13 cellular contexts compared by ENCODE assay signal in genomic region chr5:97140250-97140649, GRCh38. TPM values are rescaled to one million over a fixed set of nuclear protein-coding genes. Genes with fewer than 3 reads are reported as not detected.
DNase-seq lines count a peak whose midpoint lies in the region; ATAC-seq and TF ChIP-seq lines count a peak whose summit lies in the region.
"Not testable (repeated sequence)": the region's sequence is repeated elsewhere in the genome, so short reads cannot be mapped to it uniquely, and the experiment has no call there.
"Had no signal": no experiment of that assay in that cellular context is flagged by ENCODE, and none has a peak within 500 bp of the region (broad histone marks: within the 10 kb centered on the region; RNA-seq: fewer than 3 reads in every experiment).

No MANE protein-coding gene starts in this region.

- TF ChIP-seq CTCF in brain (conservative IDR thresholded peaks at IDR 0.05); foreskin keratinocyte (conservative IDR thresholded peaks at IDR 0.05); mesothelial cell of epicardium (IDR thresholded peaks at IDR 0.05; ENCODE audit: unreplicated experiment); psoas muscle (IDR thresholded peaks at IDR 0.05): not testable (repeated sequence)

- H3K36me3 Mint-ChIP-seq in brain, mesothelial cell of epicardium: not testable (repeated sequence)

- peak; percentile 35 for ATAC-seq in foreskin keratinocyte
- ATAC-seq in psoas muscle: peak; percentile 42 to 67 (median 57)

- peak overlapping the region; percentile 75 to 88 (median 81) for H3K4me3 Mint-ChIP-seq in brain
- peak overlapping the region; percentile 68 for H3K4me3 Mint-ChIP-seq in mesothelial cell of epicardium

- H3K27ac Mint-ChIP-seq in brain: peak overlapping the region in 4 of 5 experiments; percentile 11 to 88 (median 72)
- peak overlapping the region; percentile 35 for H3K27ac Mint-ChIP-seq in mesothelial cell of epicardium

- intact Hi-C loops in psoas muscle (cut with DNase I): loop anchor here in 1 of 2 donors (5.0 kb wide), 1 partner anchor 93 kb away; no protein-coding TSS in a partner anchor

- not testable (repeated sequence) for H3K9me3 Mint-ChIP-seq in brain, mesothelial cell of epicardium

- peaks cover 73% of the 10 kb centered on the region for H3K4me1 Mint-ChIP-seq in brain
- H3K4me1 Mint-ChIP-seq in mesothelial cell of epicardium: peaks cover 65% of the 10 kb centered on the region

- H3K4me3 ChIP-seq in H7 (ENCODE audit: insufficient read depth, low read depth, low read length); psoas muscle: not testable (repeated sequence)
- H3K4me3 ChIP-seq in iPS-18a (ENCODE audit: low read length): peak overlapping the region; percentile 49

- H3K27ac ChIP-seq in foreskin keratinocyte; iPS-18a (ENCODE audit: low read length); psoas muscle: not testable (repeated sequence)

- 0 to 14% (median 9%) methylated on average over 1 of the region's 1 CpG for WGBS in psoas muscle, 3 donors

- H3K4me1 ChIP-seq in foreskin keratinocyte, psoas muscle: not testable (repeated sequence)
- peaks cover 34% of the 10 kb centered on the region for H3K4me1 ChIP-seq in iPS-18a (ENCODE audit: control insufficient read depth, low read depth, low read length)

- not testable (repeated sequence) for H3K27me3 Mint-ChIP-seq in brain; mesothelial cell of epicardium (ENCODE audit: low read depth)

- not testable (repeated sequence) for H3K9me3 ChIP-seq in iPS-18a (ENCODE audit: control insufficient read depth, low read depth, low read length); psoas muscle

- not testable (repeated sequence) for H3K27me3 ChIP-seq in H7 (ENCODE audit: control insufficient read depth, insufficient read depth, low read length); iPS-18a (ENCODE audit: control insufficient read depth, insufficient read depth, low read length); psoas muscle (ENCODE audit: insufficient read depth in 3 of 3, low read length in 2 of 3)
- H3K27me3 ChIP-seq in foreskin keratinocyte: peaks cover 44% of the 10 kb centered on the region

- H3K36me3 ChIP-seq in H7 (replicated peaks; ENCODE audit: control insufficient read depth, insufficient read depth, low read length); iPS-18a (ENCODE audit: control insufficient read depth, low read depth, low read length); psoas muscle (ENCODE audit: insufficient read depth in 1 of 2, low read depth in 1 of 2): not testable (repeated sequence)

- DNase-seq in H7 (peak; percentile 2), NCI-H69 (lab: John Stamatoyannopoulos, UW) (peak; percentile 27)
- DNase-seq in foreskin keratinocyte; mesothelial cell of epicardium (ENCODE audit: low spot score in 2 of 2, unreplicated experiment in 2 of 2); psoas muscle: not testable (repeated sequence)

- not testable (repeated sequence) for H3K9ac ChIP-seq in iPS-18a (ENCODE audit: low read length)

RNA-seq across cellular contexts. Expression of gene LIX1, which starts 2.2 kb away (rescaled TPM):
- total RNA-seq in H7 (2014; rRNA removed; shearing (Covaris generic)): 0.14 TPM in 1 of 2 replicates, not detected in the other
- polyA plus RNA-seq in brain (ENCODE audit: insufficient read depth, low read depth, low replicate concordance) (3.0 TPM), foreskin keratinocyte (not detected in 2 replicates), psoas muscle (under 1 TPM in 2 of 3 donors, not detected in 1; under 0.01 to 0.03 TPM)
- total RNA-seq in foreskin keratinocyte (not detected in 2 replicates), mesothelial cell of epicardium (9.9 to 12.0 TPM (median 10.7 TPM) in 3 replicates), psoas muscle (not detected)
- total RNA-seq: activated CD8-positive, alpha-beta T cell treated with anti-CD3 and anti-CD28 coated beads for 36 hours; activated T-helper 1 cell treated with anti-CD3 and anti-CD28 coated beads, Interleukin-12 subunit alpha, Interleukin-12 subunit beta, Interleukin-2, Interleukin-4 antibody, amounts not matched to agents 30 ng/mL and 10 ng/mL and 1 ng/mL, durations not matched to agents 14 hours and 24 hours and 36 hours; endothelial cell of umbilical vein; lung microvascular endothelial cell; T-helper 2 cell treated with Interferon-gamma antibody and Interleukin-4, amounts not matched to agents 100 ng/mL and 5 ng/mL, for 36 hours had no signal
- polyA plus RNA-seq: endothelial cell of umbilical vein, keratinocyte had no signal

RNA-seq across cellular contexts. Expression of gene RIOK2, which starts 42.8 kb away (rescaled TPM):
- total RNA-seq in H7 (2014; rRNA removed; shearing (Covaris generic)): 19.5 and 20.4 TPM in 2 replicates
- polyA plus RNA-seq in brain (ENCODE audit: insufficient read depth, low read depth, low replicate concordance) (5.2 TPM), foreskin keratinocyte (32.4 and 32.8 TPM in 2 replicates), psoas muscle (10 to 100 TPM; 10.5 to 19.8 (median 13.3) TPM)
- total RNA-seq in foreskin keratinocyte (21.6 and 24.8 TPM in 2 replicates), mesothelial cell of epicardium (25.9 to 29.4 TPM (median 29.1 TPM) in 3 replicates), psoas muscle (10 to 100 TPM; 17.4 to 30.4 (median 21.0) TPM)
